Comparison of ENCODE assay signal across 1 cellular context in genomic region chr6:165663736-165664552, GRCh38.
TF ChIP-seq lines count a peak whose summit lies in the region.

No MANE protein-coding gene starts in this region.

TF ChIP-seq in endothelial cell of umbilical vein, 7 proteins besides CTCF, POLR2A, EP300 and RAD21:
- TF ChIP-seq POLR2AphosphoS5 (IDR thresholded peaks at IDR 0.05; ENCODE audit: insufficient read depth, low read depth, low read length) = no peak
- peak; percentile 85 for TF ChIP-seq EZH2 (IDR thresholded peaks at IDR 0.05; ENCODE audit: borderline replicate concordance, low read depth, low read length, severe bottlenecking)
